In the genomic region with DNA sequence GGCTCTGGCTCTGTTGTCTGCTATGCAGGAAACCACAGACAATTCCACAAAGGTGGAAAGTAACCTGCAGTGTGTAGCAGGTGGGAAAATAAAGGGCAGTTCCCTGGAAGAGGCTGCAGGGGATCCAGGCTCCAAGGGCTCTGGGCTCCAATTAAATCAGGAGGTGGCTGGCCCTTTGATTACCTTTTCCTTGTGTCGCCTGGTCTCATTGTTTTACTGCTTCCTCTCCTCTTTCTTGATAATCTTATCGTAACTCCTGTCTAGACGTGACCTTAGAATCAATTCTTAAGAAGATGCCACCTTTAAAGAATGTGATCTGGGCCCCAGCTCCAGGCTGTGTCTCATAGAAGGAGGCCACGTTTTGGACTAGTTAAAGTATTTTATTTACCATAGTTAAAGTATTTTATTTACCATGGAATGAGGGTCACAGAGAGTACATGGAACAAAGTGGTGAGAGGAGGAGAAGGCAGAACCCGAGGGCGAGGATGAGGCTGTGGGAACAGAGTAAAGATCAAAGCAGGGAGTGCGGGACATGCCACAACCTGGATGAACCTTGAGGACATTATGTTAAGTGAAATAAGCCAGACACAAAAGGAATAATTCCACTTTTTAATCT, we compare ENCODE assay signal across 16 cellular contexts.
DNase-seq lines count a peak whose midpoint lies in the region; ATAC-seq and TF ChIP-seq lines count a peak whose summit lies in the region.
"Had no signal": no experiment of that assay in that cellular context is flagged by ENCODE, and none has a peak within 500 bp of the region (broad histone marks: within the 10 kb centered on the region; RNA-seq: fewer than 3 reads in every experiment).

No MANE protein-coding gene starts in this region.

- peak overlapping the region; percentile 37 for H2AFZ ChIP-seq in HCT116 (ENCODE audit: low read depth, low read length, poor library complexity, severe bottlenecking)

- H3K9me2 ChIP-seq in HCT116 (ENCODE audit: insufficient read depth): no peaks in the 10 kb centered on the region

- peaks cover 17% of the 10 kb centered on the region for H3K9me3 Mint-ChIP-seq in Caco-2 (ENCODE audit: unreplicated experiment)
- peaks cover 8% of the 10 kb centered on the region for H3K9me3 Mint-ChIP-seq in mesothelial cell of epicardium
- H3K9me3 Mint-ChIP-seq in natural killer cell: no peaks in the 10 kb centered on the region

- H3K4me3 Mint-ChIP-seq in Caco-2 (ENCODE audit: unreplicated experiment): no peak overlapping the region
- no peak overlapping the region for H3K4me3 Mint-ChIP-seq in T-helper 17 cell
- H3K4me3 Mint-ChIP-seq in mesothelial cell of epicardium: no peak overlapping the region
- no peak overlapping the region for H3K4me3 Mint-ChIP-seq in natural killer cell
- H3K4me3 Mint-ChIP-seq: CD8-positive, alpha-beta T cell had no signal

- H3K36me3 Mint-ChIP-seq in Caco-2 (ENCODE audit: insufficient read depth, unreplicated experiment) (no peaks in the 10 kb centered on the region), T-helper 17 cell (ENCODE audit: low read depth) (no peaks in the 10 kb centered on the region), mesothelial cell of epicardium (no peaks in the 10 kb centered on the region), natural killer cell (no peaks in the 10 kb centered on the region)
- H3K36me3 Mint-ChIP-seq: CD8-positive, alpha-beta T cell had no signal

- H3K36me3 ChIP-seq in Caco-2 (ENCODE audit: control insufficient read depth, insufficient read depth, low read length) (no peaks in the 10 kb centered on the region), HCT116 (ENCODE audit: control insufficient read depth in 1 of 2, insufficient read depth in 2 of 2, low read length in 2 of 2) (no peaks in the 10 kb centered on the region)
- H3K36me3 ChIP-seq: BLaER1 treated with 17β-estradiol and CSF1 and Interleukin-3, amounts not matched to agents 10 nM and 100 nM had no signal

- peak; percentile 16 to 57 for DNase-seq in Caco-2
- DNase-seq in HCT116 (ENCODE audit: low read depth, low spot score): no peak
- no peak for DNase-seq in T-helper 17 cell
- DNase-seq in mesothelial cell of epicardium (ENCODE audit: low spot score in 2 of 2, unreplicated experiment in 2 of 2): no peak
- DNase-seq in natural killer cell: no peak
- no peak for DNase-seq in SK-N-DZ (ENCODE audit: low spot score)
- DNase-seq in 8988T: no peak
- DNase-seq: CD8-positive, alpha-beta T cell; GDM1; GOT3; NCI-H2029; NCI-H2171; NCI-H526; Right ventricle myocardium superior had no signal

- H3K4me2 ChIP-seq in HCT116 (ENCODE audit: low read length): no peak overlapping the region

- peaks cover 46% of the 10 kb centered on the region for H3K4me1 ChIP-seq in Caco-2
- peaks cover 5 to 36% of the 10 kb centered on the region in 2 experiments; a peak in 3 of 4 replicates for H3K4me1 ChIP-seq in HCT116 (ENCODE audit: control insufficient read depth in 1 of 2, insufficient read depth in 2 of 2, low read length in 2 of 2)

- H3K27me3 ChIP-seq in Caco-2 (replicated peaks; ENCODE audit: control insufficient read depth, insufficient read depth, low read length): no peaks in the 10 kb centered on the region
- no peaks in the 10 kb centered on the region for H3K27me3 ChIP-seq in HCT116 (ENCODE audit: insufficient read depth, low read length)
- H3K27me3 ChIP-seq: BLaER1 treated with 17β-estradiol and CSF1 and Interleukin-3, amounts not matched to agents 10 nM and 100 nM had no signal

- peaks cover 37% of the 10 kb centered on the region for H3K4me1 Mint-ChIP-seq in Caco-2 (ENCODE audit: low read depth, unreplicated experiment)
- H3K4me1 Mint-ChIP-seq in T-helper 17 cell: peaks cover 19% of the 10 kb centered on the region
- H3K4me1 Mint-ChIP-seq in mesothelial cell of epicardium: peaks cover 43% of the 10 kb centered on the region
- no peaks in the 10 kb centered on the region for H3K4me1 Mint-ChIP-seq in natural killer cell

- no peak overlapping the region for H3K9ac ChIP-seq in HCT116 (ENCODE audit: low read length)
- H3K9ac ChIP-seq: BLaER1 treated with 17β-estradiol and CSF1 and Interleukin-3, amounts not matched to agents 10 nM and 100 nM had no signal

- no peaks in the 10 kb centered on the region for H3K79me2 ChIP-seq in HCT116 (ENCODE audit: insufficient read depth, low read length)

- intact Hi-C loops in Caco-2 (cut with micrococcal nuclease; ENCODE audit: unreplicated experiment) (no loop called here), HCT116 (cut with micrococcal nuclease) (no loop called here), natural killer cell (cut with micrococcal nuclease) (no loop called here)

- H3K27ac ChIP-seq in HCT116 (ENCODE audit: low read depth, low read length): no peak overlapping the region
- H3K27ac ChIP-seq: BLaER1 treated with 17β-estradiol and CSF1 and Interleukin-3, amounts not matched to agents 10 nM and 100 nM; SK-N-MC had no signal

- POLR2A ChIA-PET in Caco-2 (lab: Charles Lee) (no interaction called here), HCT116 (lab: Charles Lee) (no interaction called here)

- ATAC-seq in HCT116 (peak; percentile 36; the same call in 1 of the 2 replicates), T-helper 17 cell (no peak), natural killer cell (no peak)
- ATAC-seq: CD8-positive, alpha-beta T cell had no signal

- no peak overlapping the region for H3K4me3 ChIP-seq in Caco-2 (ENCODE audit: low read depth, low read length)
- H3K4me3 ChIP-seq in HCT116 (replicated peaks in 1 of 2; ENCODE audit: low read depth in 1 of 2, low read length in 2 of 2): no peak overlapping the region
- H3K4me3 ChIP-seq: BLaER1 treated with 17β-estradiol and CSF1 and Interleukin-3, amounts not matched to agents 10 nM and 100 nM; SK-N-MC had no signal

- TF ChIP-seq CTCF in Caco-2 (IDR thresholded peaks at IDR 0.05; ENCODE audit: insufficient read depth in 1 of 2, low read depth in 1 of 2, low read length in 1 of 2, severe bottlenecking in 1 of 2, unreplicated experiment in 1 of 2) (no peak), HCT116 (IDR thresholded peaks at IDR 0.05 in 2 of 3, conservative IDR thresholded peaks at IDR 0.05 in 1 of 3; ENCODE audit: borderline replicate concordance in 1 of 3, insufficient read depth in 1 of 3, low read depth in 2 of 3, low read length in 2 of 3) (no peak), mesothelial cell of epicardium (IDR thresholded peaks at IDR 0.05; ENCODE audit: unreplicated experiment) (no peak), natural killer cell (IDR thresholded peaks at IDR 0.05) (no peak)

- H3K9me3 ChIP-seq in Caco-2 (peaks cover 8% of the 10 kb centered on the region; the same call in 1 of the 2 replicates), HCT116 (ENCODE audit: control insufficient read depth in 1 of 2, insufficient read depth in 1 of 2, low read depth in 1 of 2, low read length in 2 of 2) (peaks cover 0 to 4% of the 10 kb centered on the region in 2 experiments; a peak in 1 of 4 replicates), T-helper 17 cell (ENCODE audit: control insufficient read depth, low read length, poor library complexity, severe bottlenecking) (no peaks in the 10 kb centered on the region)

- H3K27me3 Mint-ChIP-seq in Caco-2 (ENCODE audit: insufficient read depth, unreplicated experiment) (no peaks in the 10 kb centered on the region), T-helper 17 cell (no peaks in the 10 kb centered on the region), mesothelial cell of epicardium (ENCODE audit: low read depth) (no peaks in the 10 kb centered on the region), natural killer cell (ENCODE audit: low read depth in 2 of 2) (peaks cover 0 to 2% of the 10 kb centered on the region in 2 donors)

- H4K20me1 ChIP-seq in HCT116 (ENCODE audit: insufficient read depth): no peaks in the 10 kb centered on the region
- H4K20me1 ChIP-seq: BLaER1 treated with 17β-estradiol and CSF1 and Interleukin-3, amounts not matched to agents 10 nM and 100 nM had no signal

- no peak for TF ChIP-seq POLR2A in HCT116 (IDR thresholded peaks at IDR 0.05; ENCODE audit: borderline replicate concordance, extremely low read depth, insufficient read depth, insufficient read length)

- no peak for TF ChIP-seq RAD21 in HCT116 (IDR thresholded peaks at IDR 0.05; ENCODE audit: low read depth)

- CTCF ChIA-PET in Caco-2 (lab: Charles Lee) (no interaction called here), HCT116 (lab: Charles Lee) (no interaction called here)

- BruUV-seq in Caco-2 (replicated peaks; lab: Mats Ljungman, UMichigan) (no TSS peak), HCT116 (replicated peaks; lab: Mats Ljungman, UMichigan) (no TSS peak)

- RAD21 ChIA-PET in HCT116 (lab: Charles Lee; ENCODE audit: low non-redundant PET in 1 of 2, low total read pairs in 2 of 2, uncharacterized antibody in 2 of 2, unreplicated experiment in 2 of 2): no interaction called here

- H3K27ac Mint-ChIP-seq in Caco-2 (ENCODE audit: unreplicated experiment) (peak overlapping the region; percentile 63), T-helper 17 cell (peak overlapping the region; percentile 8), mesothelial cell of epicardium (peak overlapping the region; percentile 67), natural killer cell (no peak overlapping the region)
- H3K27ac Mint-ChIP-seq: CD8-positive, alpha-beta T cell had no signal

TF ChIP-seq in HCT116, 20 proteins besides CTCF, POLR2A, EP300 and RAD21 (continues in another document):
- TF ChIP-seq EGR1 (IDR thresholded peaks at IDR 0.05; ENCODE audit: low read depth) (no peak), ZNF274 (IDR thresholded peaks at IDR 0.05; ENCODE audit: low read depth, low read length) (no peak), FOSL1 (IDR thresholded peaks at IDR 0.05; ENCODE audit: low read depth) (no peak), ZFX (IDR thresholded peaks at IDR 0.05) (no peak), TCF7L2 (IDR thresholded peaks at IDR 0.05; ENCODE audit: borderline replicate concordance, extremely low read depth, insufficient read depth, insufficient read length) (no peak), EZH2 (IDR thresholded peaks at IDR 0.05) (no peak), ELF1 (IDR thresholded peaks at IDR 0.05; ENCODE audit: borderline replicate concordance, low read depth) (no peak), SRF (IDR thresholded peaks at IDR 0.05; ENCODE audit: low read depth) (no peak)
- TF ChIP-seq, protein P1, sequence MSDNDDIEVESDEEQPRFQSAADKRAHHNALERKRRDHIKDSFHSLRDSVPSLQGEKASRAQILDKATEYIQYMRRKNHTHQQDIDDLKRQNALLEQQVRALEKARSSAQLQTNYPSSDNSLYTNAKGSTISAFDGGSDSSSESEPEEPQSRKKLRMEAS (IDR thresholded peaks at IDR 0.05): no peak

Comparison
In these comparisons a context has a peak if more than half of its experiments do, and no peak if none do; other contexts are left out.
1. DNase-seq: peak in Caco-2 (2 of 2); none in HCT116 (single experiment), T-helper 17 cell (0 of 3), mesothelial cell of epicardium (0 of 2), natural killer cell (single experiment), SK-N-DZ (single experiment) and 8988T (single experiment).
2. H3K27ac Mint-ChIP-seq: peak in Caco-2 (single experiment), T-helper 17 cell (single experiment) and mesothelial cell of epicardium (single experiment); none in natural killer cell (0 of 2).